Comparison of ENCODE assay signal across 26 cellular contexts in genomic region chr1:171966426-171967220, GRCh38.
DNase-seq lines count a peak whose midpoint lies in the region; ATAC-seq, FAIRE-seq and TF ChIP-seq lines count a peak whose summit lies in the region.
"Had no signal": no experiment of that assay in that cellular context is flagged by ENCODE, and none has a peak within 500 bp of the region (broad histone marks: within the 10 kb centered on the region; RNA-seq: fewer than 3 reads in every experiment).

No MANE protein-coding gene starts in this region.

- ATAC-seq in SK-N-SH treated with all-trans-retinoic acid at 6 μM for 48 hours, result no peak
- ATAC-seq: activated CD8-positive, alpha-beta T cell treated with anti-CD3 and anti-CD28 coated beads, Interleukin-2, amount 10 ng/mL, durations not matched to agents 7 days and 5 days; activated T-cell treated with anti-CD3 and anti-CD28 coated beads, Interleukin-2, amount 50 U/mL, for 4 hours; left cardiac atrium had no signal

- H3K4me3 ChIP-seq in endothelial cell of umbilical vein (replicated peaks in 1 of 3; ENCODE audit: insufficient read depth in 1 of 3, low read depth in 1 of 3, low read length in 3 of 3), result no peak overlapping the region
- H3K4me3 ChIP-seq: PC-9, SJSA1, spleen, uterus had no signal

- 0 out of 2 replicates have a peak, but pooled peaks have one; percentile 15 for TF ChIP-seq EP300 in Ishikawa (IDR thresholded peaks at IDR 0.05; ENCODE audit: borderline replicate concordance)

- CTCF ChIA-PET in endothelial cell of umbilical vein (lab: Charles Lee), result interaction anchor here (0.5 to 3.3 kb wide), 6 partner anchors 17 to 322 kb away, joined by 3 to 17 read pairs (median 4); no protein-coding TSS in a partner anchor

- H3K9me3 ChIP-seq in ES-I3 (ENCODE audit: control insufficient read depth, insufficient read depth, low read length) (no peaks in the 10 kb centered on the region), endothelial cell of umbilical vein (replicated peaks; ENCODE audit: control insufficient read depth, insufficient read depth, low read length) (no peaks in the 10 kb centered on the region)
- H3K9me3 ChIP-seq: SJSA1, spleen, uterus had no signal

- H3K79me2 ChIP-seq in endothelial cell of umbilical vein (ENCODE audit: control insufficient read depth, insufficient read depth, low read length), result no peaks in the 10 kb centered on the region

- intact Hi-C loops in endothelial cell of umbilical vein (cut with micrococcal nuclease), result no loop called here

- POLR2A ChIA-PET in endothelial cell of umbilical vein (lab: Charles Lee), result no interaction called here

- no peaks in the 10 kb centered on the region for H3K36me3 ChIP-seq in ES-I3 (ENCODE audit: insufficient read depth, low read length)
- no peaks in the 10 kb centered on the region for H3K36me3 ChIP-seq in endothelial cell of umbilical vein (ENCODE audit: control insufficient read depth in 2 of 2, extremely low read depth in 1 of 2, insufficient read depth in 2 of 2, low read length in 2 of 2)
- H3K36me3 ChIP-seq: SJSA1, spleen, uterus had no signal

- no peaks in the 10 kb centered on the region for H3K9me1 ChIP-seq in endothelial cell of umbilical vein (replicated peaks; ENCODE audit: control insufficient read depth, extremely low read depth, insufficient read depth, low read length)

- no peaks in the 10 kb centered on the region for H3K27me3 ChIP-seq in endothelial cell of umbilical vein (ENCODE audit: control insufficient read depth in 2 of 2, insufficient read depth in 2 of 2, low read length in 2 of 2)
- H3K27me3 ChIP-seq: SJSA1, spleen, uterus had no signal

- peak overlapping the region; percentile 19 for H3K27ac ChIP-seq in endothelial cell of umbilical vein (ENCODE audit: insufficient read depth, low read depth, low read length)
- H3K27ac ChIP-seq: PC-9, SJSA1, spleen had no signal

- H3K4me2 ChIP-seq in endothelial cell of umbilical vein (ENCODE audit: insufficient read depth, low read length), result peak overlapping the region; percentile 13
- H3K4me2 ChIP-seq: PC-9 had no signal

- no peak overlapping the region for H2AFZ ChIP-seq in endothelial cell of umbilical vein (ENCODE audit: low read depth, low read length)
- H2AFZ ChIP-seq: PC-9 had no signal

- BruUV-seq in endothelial cell of umbilical vein (replicated peaks; lab: Mats Ljungman, UMichigan), result no TSS peak

- no peak for TF ChIP-seq CTCF in endothelial cell of umbilical vein (IDR thresholded peaks at IDR 0.05; ENCODE audit: extremely low read depth in 1 of 2, insufficient read depth in 1 of 2, low read depth in 1 of 2, low read length in 2 of 2)

- H3K4me1 ChIP-seq in ES-I3 (ENCODE audit: insufficient read depth, low read length) (peaks cover 35% of the 10 kb centered on the region), endothelial cell of umbilical vein (ENCODE audit: control insufficient read depth, extremely low read depth, insufficient read depth, low read length) (peaks cover 14% of the 10 kb centered on the region)
- H3K4me1 ChIP-seq: SJSA1, spleen, uterus had no signal

- no peaks in the 10 kb centered on the region for H4K20me1 ChIP-seq in endothelial cell of umbilical vein (replicated peaks; ENCODE audit: control insufficient read depth, extremely low read depth, insufficient read depth, low read length)

- no peak for TF ChIP-seq RAD21 in Ishikawa (IDR thresholded peaks at IDR 0.05; ENCODE audit: low read depth)

- DNase-seq in endothelial cell of umbilical vein (ENCODE audit: low read depth, low spot score), result peak; percentile 65
- peak; percentile 15 for DNase-seq in left kidney (ENCODE audit: low read depth, low spot score)
- DNase-seq in stimulated activated naive CD4-positive, alpha-beta T cell (lab: John Stamatoyannopoulos, UW), result no peak
- no peak for DNase-seq in stimulated activated CD4-positive, alpha-beta T cell treated with anti-CD3 and anti-CD28 coated beads, Interleukin-4, amount 100 ng/mL, for 4 hours
- no peak for DNase-seq in stimulated activated CD8-positive, alpha-beta memory T cell treated with anti-CD3 and anti-CD28 coated beads, Interleukin-4, amount 100 ng/mL, for 48 hours
- DNase-seq: ACHN; activated B cell treated with CpG ODN at 0.5 μM for 24 hours; activated CD8-positive, alpha-beta T cell treated with anti-CD3 and anti-CD28 coated beads, Interleukin-2, amount 10 ng/mL, durations not matched to agents 7 days and 5 days; activated naive CD4-positive, alpha-beta T cell treated with anti-CD3 and anti-CD28 coated beads for 36 hours; activated T-cell treated with anti-CD3 and anti-CD28 coated beads, Interleukin-2, amount 50 U/mL, for 4 hours; anterior cingulate cortex; cerebellar nuclear complex; DMS 273 treated with DMSO at 0.1 percent for 48 hours; effector memory CD4-positive, alpha-beta T cell; GF-D8; left cardiac atrium; NCI-H146; occipital lobe; PC-9; retina; spleen had no signal

- peak; percentile 48 for FAIRE-seq in endothelial cell of umbilical vein (lab: Jason Lieb, UNC)

- H3K9ac ChIP-seq in ES-I3 (ENCODE audit: low read depth, low read length), result 0 out of 2 replicates have a peak overlapping the region, but pooled peaks have one; percentile 0
- H3K9ac ChIP-seq in endothelial cell of umbilical vein (replicated peaks; ENCODE audit: extremely low read depth, insufficient read depth, low read length), result no peak overlapping the region

- no peak for TF ChIP-seq POLR2A in endothelial cell of umbilical vein (IDR thresholded peaks at IDR 0.05; ENCODE audit: low read depth, low read length)

- dilution Hi-C loops in endothelial cell of umbilical vein (cut with MboI; ENCODE audit: extremely low pct_ligation_motif_present, low sequenced_read_pairs), result no loop called here

TF ChIP-seq in Ishikawa, 13 proteins besides CTCF, POLR2A, EP300 and RAD21:
- TF ChIP-seq YY1 (IDR thresholded peaks at IDR 0.05; ENCODE audit: low read depth) (no peak), NFIC (IDR thresholded peaks at IDR 0.05) (no peak), EGR1 (IDR thresholded peaks at IDR 0.05) (no peak), CEBPB (IDR thresholded peaks at IDR 0.05) (peak; percentile 58; the same call in 1 of the 2 replicates)

TF ChIP-seq in endothelial cell of umbilical vein, 7 proteins besides CTCF, POLR2A, EP300 and RAD21:
- peak; percentile 18 for TF ChIP-seq JUN (IDR thresholded peaks at IDR 0.05; ENCODE audit: borderline replicate concordance, insufficient read depth, insufficient read length, low read depth)
- no peak for TF ChIP-seq POLR2AphosphoS5 (IDR thresholded peaks at IDR 0.05; ENCODE audit: insufficient read depth, low read depth, low read length)

TF ChIP-seq in SK-N-SH treated with all-trans-retinoic acid at 6 μM for 48 hours, 23 proteins besides CTCF, POLR2A, EP300 and RAD21:
- TF ChIP-seq ZFP3 (CRISPR knock-in tag; IDR thresholded peaks at IDR 0.05) (no peak), ESRRG (CRISPR knock-in tag; IDR thresholded peaks at IDR 0.05) (no peak), PATZ1 (CRISPR knock-in tag; IDR thresholded peaks at IDR 0.05; ENCODE audit: borderline replicate concordance) (no peak), POU6F1 (CRISPR knock-in tag; IDR thresholded peaks at IDR 0.05; ENCODE audit: borderline replicate concordance, low read depth) (no peak), ZC3H10 (CRISPR knock-in tag; IDR thresholded peaks at IDR 0.05) (no peak), ZNF8 (CRISPR knock-in tag; IDR thresholded peaks at IDR 0.05) (no peak), ZNF70 (CRISPR knock-in tag; IDR thresholded peaks at IDR 0.05) (no peak), OSR1 (CRISPR knock-in tag; IDR thresholded peaks at IDR 0.05) (no peak)
TF ChIP-seq in SK-N-SH treated with all-trans-retinoic acid at 6 μM for 48 hours: peak in this region for 0.

Comparison
In these comparisons a context has a peak if more than half of its experiments do, and no peak if none do; other contexts are left out.
1. DNase-seq: peak in endothelial cell of umbilical vein (single experiment) and left kidney (single experiment); none in stimulated activated naive CD4-positive, alpha-beta T cell (0 of 6), stimulated activated CD4-positive, alpha-beta T cell treated with anti-CD3 and anti-CD28 coated beads, Interleukin-4, amount 100 ng/mL, for 4 hours (0 of 2) and stimulated activated CD8-positive, alpha-beta memory T cell treated with anti-CD3 and anti-CD28 coated beads, Interleukin-4, amount 100 ng/mL, for 48 hours (single experiment).